ENCODE assay signal across 13 cellular contexts in the genomic region with DNA sequence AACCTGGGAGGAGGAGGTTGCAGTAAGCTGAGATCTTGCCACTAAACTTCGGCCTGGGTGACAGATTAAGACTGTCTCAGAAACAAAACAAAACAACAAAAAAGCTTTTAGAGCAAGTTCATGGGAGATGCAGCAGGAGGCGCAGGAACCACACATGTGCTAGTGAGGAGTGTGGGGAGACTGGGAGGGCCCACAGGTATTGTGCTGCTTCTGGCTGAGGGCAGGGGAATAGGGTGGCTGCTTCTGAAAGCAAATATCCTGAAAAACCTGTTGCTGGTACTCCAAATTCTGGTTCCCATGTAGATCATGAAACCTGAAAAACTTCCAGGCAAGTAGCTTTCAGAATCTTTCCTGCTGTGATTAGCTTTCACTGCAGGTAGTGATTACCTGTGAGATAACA. TPM values are rescaled to one million over a fixed set of nuclear protein-coding genes. Genes with fewer than 3 reads are reported as not detected.
A peak's percentile ranks its signal among the peaks of the same experiment; 100 is the strongest.
DNase-seq lines count a peak whose midpoint lies in the region; ATAC-seq, FAIRE-seq and TF ChIP-seq lines count a peak whose summit lies in the region.
"Had no signal": no experiment of that assay in that cellular context is flagged by ENCODE, and none has a peak within 500 bp of the region (broad histone marks: within the 10 kb centered on the region; RNA-seq: fewer than 3 reads in every experiment).

No MANE protein-coding gene starts in this region.

- H3K4me2 ChIP-seq in mammary epithelial cell (ENCODE audit: insufficient read depth, low read depth, low read length) (no peak overlapping the region), endothelial cell of umbilical vein (ENCODE audit: insufficient read depth, low read length) (no peak overlapping the region), smooth muscle cell (no peak overlapping the region)

- TF ChIP-seq CTCF in mammary epithelial cell (conservative IDR thresholded peaks at IDR 0.05 in 1 of 2, IDR thresholded peaks at IDR 0.05 in 1 of 2; ENCODE audit: extremely low read depth in 1 of 2, insufficient read depth in 1 of 2, low read depth in 1 of 2, low read length in 2 of 2) (peak in 1 of 2 donors; percentile 41), breast epithelium (IDR thresholded peaks at IDR 0.05) (no peak), NB4 (IDR thresholded peaks at IDR 0.05; ENCODE audit: low read depth, low read length) (no peak), endothelial cell of umbilical vein (IDR thresholded peaks at IDR 0.05; ENCODE audit: extremely low read depth in 1 of 2, insufficient read depth in 1 of 2, low read depth in 1 of 2, low read length in 2 of 2) (no peak), smooth muscle cell (IDR thresholded peaks at IDR 0.05; ENCODE audit: borderline replicate concordance, insufficient read depth, poor library complexity, severe bottlenecking) (peak; percentile 36), testis (IDR thresholded peaks at IDR 0.05) (no peak)

- TF ChIP-seq POLR2A in breast epithelium (IDR thresholded peaks at IDR 0.05) (no peak), NB4 (IDR thresholded peaks at IDR 0.05; ENCODE audit: extremely low read depth, insufficient read length) (no peak), endothelial cell of umbilical vein (IDR thresholded peaks at IDR 0.05; ENCODE audit: low read depth, low read length) (no peak), testis (IDR thresholded peaks at IDR 0.05) (no peak)

- H3K4me1 Mint-ChIP-seq in activated CD8-positive, alpha-beta memory T cell treated with anti-CD3 and anti-CD28 coated beads, Interleukin-2, amount 10 ng/mL, durations not matched to agents 7 days and 5 days = peaks cover 8% of the 10 kb centered on the region

- no peaks in the 10 kb centered on the region for H3K36me3 ChIP-seq in mammary epithelial cell (ENCODE audit: insufficient read depth, low read length)
- no peaks in the 10 kb centered on the region for H3K36me3 ChIP-seq in breast epithelium
- no peaks in the 10 kb centered on the region for H3K36me3 ChIP-seq in endothelial cell of umbilical vein (ENCODE audit: control insufficient read depth in 2 of 2, extremely low read depth in 1 of 2, insufficient read depth in 2 of 2, low read length in 2 of 2)
- H3K36me3 ChIP-seq in smooth muscle cell (ENCODE audit: low read depth) = no peaks in the 10 kb centered on the region
- no peaks in the 10 kb centered on the region for H3K36me3 ChIP-seq in testis (ENCODE audit: low read depth, missing control alignments)
- H3K36me3 ChIP-seq: gastrocnemius medialis, sigmoid colon had no signal

- DNase-seq in mammary epithelial cell = peak; percentile 28
- no peak for DNase-seq in breast epithelium (ENCODE audit: low spot score in 2 of 2)
- peak; percentile 37 for DNase-seq in NB4 (ENCODE audit: low read depth)
- DNase-seq in endothelial cell of umbilical vein (ENCODE audit: low read depth, low spot score) = no peak
- no peak for DNase-seq in smooth muscle cell (lab: John Stamatoyannopoulos, UW; ENCODE audit: unreplicated experiment)
- no peak for DNase-seq in activated CD8-positive, alpha-beta memory T cell treated with anti-CD3 and anti-CD28 coated beads, Interleukin-2, amount 10 ng/mL, durations not matched to agents 7 days and 5 days
- DNase-seq in testis = no peak
- DNase-seq: activated CD8-positive, alpha-beta memory T cell treated with anti-CD3 and anti-CD28 coated beads for 24 hours; C1 segment of cervical spinal cord; gastrocnemius medialis; NCI-H2029 treated with DMSO at 0.1 percent for 48 hours; sigmoid colon had no signal

- H3K27me3 Mint-ChIP-seq in activated CD8-positive, alpha-beta memory T cell treated with anti-CD3 and anti-CD28 coated beads, Interleukin-2, amount 10 ng/mL, durations not matched to agents 7 days and 5 days = peaks cover 26% of the 10 kb centered on the region

- H3K9ac ChIP-seq in mammary epithelial cell (ENCODE audit: insufficient read depth, low read length) (no peak overlapping the region), endothelial cell of umbilical vein (replicated peaks; ENCODE audit: extremely low read depth, insufficient read depth, low read length) (no peak overlapping the region), smooth muscle cell (ENCODE audit: low read depth) (no peak overlapping the region)

- H3K9me3 ChIP-seq in mammary epithelial cell (replicated peaks; ENCODE audit: insufficient read depth, low read length) (no peaks in the 10 kb centered on the region), breast epithelium (no peaks in the 10 kb centered on the region), endothelial cell of umbilical vein (replicated peaks; ENCODE audit: control insufficient read depth, insufficient read depth, low read length) (no peaks in the 10 kb centered on the region), smooth muscle cell (replicated peaks; ENCODE audit: low read depth) (no peaks in the 10 kb centered on the region), testis (no peaks in the 10 kb centered on the region)
- H3K9me3 ChIP-seq: gastrocnemius medialis, sigmoid colon had no signal

- peaks cover 12% of the 10 kb centered on the region for H3K4me1 ChIP-seq in mammary epithelial cell (ENCODE audit: insufficient read depth, low read length)
- no peaks in the 10 kb centered on the region for H3K4me1 ChIP-seq in breast epithelium
- H3K4me1 ChIP-seq in endothelial cell of umbilical vein (ENCODE audit: control insufficient read depth, extremely low read depth, insufficient read depth, low read length) = peaks cover 9% of the 10 kb centered on the region
- H3K4me1 ChIP-seq in smooth muscle cell (ENCODE audit: low read depth) = peaks cover 8% of the 10 kb centered on the region
- peaks cover 14% of the 10 kb centered on the region for H3K4me1 ChIP-seq in testis

- no peak for ATAC-seq in activated CD8-positive, alpha-beta memory T cell treated with anti-CD3 and anti-CD28 coated beads, Interleukin-2, amount 10 ng/mL, durations not matched to agents 7 days and 5 days
- no peak for ATAC-seq in GM21529 (IDR thresholded peaks at IDR 0.05; ENCODE audit: unreplicated experiment)
- ATAC-seq: gastrocnemius medialis had no signal

- no peaks in the 10 kb centered on the region for H3K9me3 Mint-ChIP-seq in activated CD8-positive, alpha-beta memory T cell treated with anti-CD3 and anti-CD28 coated beads, Interleukin-2, amount 10 ng/mL, durations not matched to agents 7 days and 5 days (ENCODE audit: low read depth)

- BruUV-seq in mammary epithelial cell (replicated peaks; lab: Mats Ljungman, UMichigan) (no TSS peak), endothelial cell of umbilical vein (replicated peaks; lab: Mats Ljungman, UMichigan) (no TSS peak)

- no peaks in the 10 kb centered on the region for H3F3A ChIP-seq in smooth muscle cell (ENCODE audit: low read depth)

- no peak overlapping the region for H3K4me3 Mint-ChIP-seq in activated CD8-positive, alpha-beta memory T cell treated with anti-CD3 and anti-CD28 coated beads, Interleukin-2, amount 10 ng/mL, durations not matched to agents 7 days and 5 days

- WGBS in mammary epithelial cell (ENCODE audit: low coverage, missing lambda C conversion rate) = 94% methylated on average over 2 of the region's 2 CpGs
- 69% methylated on average over 2 of the region's 2 CpGs for WGBS in smooth muscle cell (ENCODE audit: low lambda C conversion rate)
- WGBS in testis, 2 donors = 84 to 90% methylated on average over 2 of the region's 2 CpGs

- H3K4me3 ChIP-seq in mammary epithelial cell (replicated peaks in 1 of 3; ENCODE audit: insufficient read depth in 1 of 3, low read depth in 2 of 3, low read length in 3 of 3) (no peak overlapping the region), breast epithelium (no peak overlapping the region), NB4 (ENCODE audit: low read depth, low read length) (no peak overlapping the region), endothelial cell of umbilical vein (replicated peaks in 1 of 3; ENCODE audit: insufficient read depth in 1 of 3, low read depth in 1 of 3, low read length in 3 of 3) (no peak overlapping the region), smooth muscle cell (no peak overlapping the region), testis (no peak overlapping the region)
- H3K4me3 ChIP-seq: gastrocnemius medialis, sigmoid colon had no signal

- H3K36me3 Mint-ChIP-seq in activated CD8-positive, alpha-beta memory T cell treated with anti-CD3 and anti-CD28 coated beads, Interleukin-2, amount 10 ng/mL, durations not matched to agents 7 days and 5 days = no peaks in the 10 kb centered on the region

- H4K20me1 ChIP-seq in mammary epithelial cell (ENCODE audit: insufficient read depth, low read length) = no peaks in the 10 kb centered on the region
- H4K20me1 ChIP-seq in endothelial cell of umbilical vein (replicated peaks; ENCODE audit: control insufficient read depth, extremely low read depth, insufficient read depth, low read length) = no peaks in the 10 kb centered on the region
- H4K20me1 ChIP-seq in smooth muscle cell (ENCODE audit: low read depth) = no peaks in the 10 kb centered on the region

- H3K27ac Mint-ChIP-seq in activated CD8-positive, alpha-beta memory T cell treated with anti-CD3 and anti-CD28 coated beads, Interleukin-2, amount 10 ng/mL, durations not matched to agents 7 days and 5 days = no peak overlapping the region

- CTCF ChIA-PET in mammary epithelial cell (lab: Charles Lee; ENCODE audit: low non-redundant PET) = no interaction called here
- CTCF ChIA-PET in endothelial cell of umbilical vein (lab: Charles Lee) = interaction anchor here (0.6 to 1.5 kb wide), 6 partner anchors 12 to 231 kb away, joined by 3 to 4 read pairs (median 3); no protein-coding TSS in a partner anchor
- CTCF ChIA-PET in activated CD8-positive, alpha-beta memory T cell treated with anti-CD3 and anti-CD28 coated beads, Interleukin-2, amount 10 ng/mL, durations not matched to agents 7 days and 5 days (lab: Charles Lee) = interaction anchor here (1.2 kb wide), 3 partner anchors 13 to 23 kb away, joined by 3 read pairs; no protein-coding TSS in a partner anchor

- H3K27me3 ChIP-seq in mammary epithelial cell (ENCODE audit: insufficient read depth, low read length) (no peaks in the 10 kb centered on the region), breast epithelium (no peaks in the 10 kb centered on the region), endothelial cell of umbilical vein (ENCODE audit: control insufficient read depth in 2 of 2, insufficient read depth in 2 of 2, low read length in 2 of 2) (no peaks in the 10 kb centered on the region), smooth muscle cell (ENCODE audit: low read depth) (no peaks in the 10 kb centered on the region), testis (no peaks in the 10 kb centered on the region)
- H3K27me3 ChIP-seq: gastrocnemius medialis, sigmoid colon had no signal

- dilution Hi-C loops in mammary epithelial cell (cut with HindIII; ENCODE audit: low sequenced_read_pairs) = no loop called here
- dilution Hi-C loops in endothelial cell of umbilical vein (cut with MboI; ENCODE audit: extremely low pct_ligation_motif_present, low sequenced_read_pairs) = no loop called here

- H3K27ac ChIP-seq in mammary epithelial cell (ENCODE audit: insufficient read depth, low read depth, low read length) = no peak overlapping the region
- no peak overlapping the region for H3K27ac ChIP-seq in breast epithelium
- H3K27ac ChIP-seq in endothelial cell of umbilical vein (ENCODE audit: insufficient read depth, low read depth, low read length) = no peak overlapping the region
- H3K27ac ChIP-seq in smooth muscle cell (ENCODE audit: low read depth) = no peak overlapping the region
- no peak overlapping the region for H3K27ac ChIP-seq in testis
- H3K27ac ChIP-seq: gastrocnemius medialis, sigmoid colon had no signal

- H3K79me2 ChIP-seq in mammary epithelial cell (ENCODE audit: insufficient read depth, low read length) (no peaks in the 10 kb centered on the region), endothelial cell of umbilical vein (ENCODE audit: control insufficient read depth, insufficient read depth, low read length) (no peaks in the 10 kb centered on the region), smooth muscle cell (ENCODE audit: low read depth) (no peaks in the 10 kb centered on the region)

- H2AFZ ChIP-seq in mammary epithelial cell (ENCODE audit: low read depth, low read length) (no peak overlapping the region), endothelial cell of umbilical vein (ENCODE audit: low read depth, low read length) (no peak overlapping the region), smooth muscle cell (ENCODE audit: low read depth) (no peak overlapping the region)

- intact Hi-C loops in mammary epithelial cell (cut with micrococcal nuclease) (loop anchor here (10.0 kb wide), 1 partner anchor 116 kb away; no protein-coding TSS in a partner anchor), breast epithelium (cut with DNase I; ENCODE audit: low total_unique reads) (no loop called here), endothelial cell of umbilical vein (cut with micrococcal nuclease) (no loop called here), testis (cut with DNase I; ENCODE audit: low total_unique reads) (no loop called here)

- H3K9me1 ChIP-seq in endothelial cell of umbilical vein (replicated peaks; ENCODE audit: control insufficient read depth, extremely low read depth, insufficient read depth, low read length) = no peaks in the 10 kb centered on the region

- POLR2A ChIA-PET in endothelial cell of umbilical vein (lab: Charles Lee) = no interaction called here

- peak; percentile 18 for FAIRE-seq in endothelial cell of umbilical vein (lab: Jason Lieb, UNC)

- in situ Hi-C loops in mammary epithelial cell (cut with MboI; ENCODE audit: low sequenced_read_pairs in 2 of 2) = no loop called here

RNA-seq across cellular contexts. Expression of gene TYRO3, which starts 22.1 kb away (rescaled TPM):
- total RNA-seq in mammary epithelial cell (10 to 100 TPM in 1 of 2 donors, 1 to 10 TPM in 1; 3.5 to 17.0 TPM), breast epithelium (10 to 100 TPM in 1 of 3 donors, 1 to 10 TPM in 2; 6.9 to 36.8 (median 8.8) TPM), endothelial cell of umbilical vein (14.5 and 18.8 TPM in 2 replicates), smooth muscle cell (11.5 and 12.9 TPM in 2 replicates), testis (100 to 1,000 TPM; 107 to 156 TPM)
- polyA plus RNA-seq in mammary epithelial cell (13.2 TPM), endothelial cell of umbilical vein (13.3 and 14.1 TPM in 2 replicates), smooth muscle cell (20.5 and 23.5 TPM in 2 replicates), testis (ENCODE audit: insufficient read depth, low read depth, low replicate concordance) (99.0 TPM)
- polyA minus RNA-seq in mammary epithelial cell (50.7 TPM), endothelial cell of umbilical vein (32.8 and 39.4 TPM in 2 replicates)
- 13.9 and 15.2 TPM in 2 replicates for polyA plus RNA-seq in endothelial cell of umbilical vein (2011; cell fraction: cytosol; rRNA removed)
- polyA plus RNA-seq in endothelial cell of umbilical vein (2011; cell fraction: nucleus; rRNA removed) = 12.1 and 18.0 TPM in 2 replicates
- polyA plus RNA-seq in endothelial cell of umbilical vein (2012) = 14.3 and 21.4 TPM in 2 replicates
- polyA minus RNA-seq in endothelial cell of umbilical vein (2011; cell fraction: cytosol; rRNA and poly(A)+ RNA removed) = 62.3 TPM
- 5.9 and 9.5 TPM in 2 replicates for polyA minus RNA-seq in endothelial cell of umbilical vein (2011; cell fraction: nucleus; rRNA and poly(A)+ RNA removed)
- total RNA-seq in activated CD8-positive, alpha-beta memory T cell treated with anti-CD3 and anti-CD28 coated beads, Interleukin-2, amount 10 ng/mL, durations not matched to agents 7 days and 5 days = under 1 TPM; 0.32 to 0.66 TPM

RNA-seq across cellular contexts. Expression of gene RPAP1, which starts 37.1 kb away (rescaled TPM):
- total RNA-seq in mammary epithelial cell = 10 to 100 TPM; 11.2 to 35.5 TPM
- polyA plus RNA-seq in mammary epithelial cell = 11.4 TPM
- polyA minus RNA-seq in mammary epithelial cell = 44.3 TPM
- 10 to 100 TPM; 22.7 to 28.2 (median 27.1) TPM for total RNA-seq in breast epithelium
- total RNA-seq in endothelial cell of umbilical vein = 40.0 and 41.3 TPM in 2 replicates
- 18.5 and 18.7 TPM in 2 replicates for polyA plus RNA-seq in endothelial cell of umbilical vein
- 11.9 and 12.3 TPM in 2 replicates for polyA plus RNA-seq in endothelial cell of umbilical vein (2011; cell fraction: cytosol; rRNA removed)
- 31.7 and 35.9 TPM in 2 replicates for polyA plus RNA-seq in endothelial cell of umbilical vein (2011; cell fraction: nucleus; rRNA removed)
- polyA plus RNA-seq in endothelial cell of umbilical vein (2012) = 27.1 and 29.0 TPM in 2 replicates
- 13.3 and 18.7 TPM in 2 replicates for polyA minus RNA-seq in endothelial cell of umbilical vein
- polyA minus RNA-seq in endothelial cell of umbilical vein (2011; cell fraction: cytosol; rRNA and poly(A)+ RNA removed) = 17.1 TPM
- polyA minus RNA-seq in endothelial cell of umbilical vein (2011; cell fraction: nucleus; rRNA and poly(A)+ RNA removed) = 21.2 and 21.6 TPM in 2 replicates
- total RNA-seq in smooth muscle cell = 15.5 and 15.8 TPM in 2 replicates
- polyA plus RNA-seq in smooth muscle cell = 37.1 and 37.5 TPM in 2 replicates
- 10 to 100 TPM; 38.2 to 40.0 TPM for total RNA-seq in activated CD8-positive, alpha-beta memory T cell treated with anti-CD3 and anti-CD28 coated beads, Interleukin-2, amount 10 ng/mL, durations not matched to agents 7 days and 5 days
- total RNA-seq in testis = 10 to 100 TPM; 49.4 to 70.9 TPM
- 36.3 TPM for polyA plus RNA-seq in testis (ENCODE audit: insufficient read depth, low read depth, low replicate concordance)

Comparison
In these comparisons a context has a peak if more than half of its experiments do, and no peak if none do; other contexts are left out.
1. DNase-seq: peak in mammary epithelial cell (single experiment) and NB4 (single experiment); none in breast epithelium (0 of 2), endothelial cell of umbilical vein (single experiment), smooth muscle cell (single experiment), activated CD8-positive, alpha-beta memory T cell treated with anti-CD3 and anti-CD28 coated beads, Interleukin-2, amount 10 ng/mL, durations not matched to agents 7 days and 5 days (single experiment) and testis (single experiment).